ENCODE assay signal across 20 cellular contexts in genomic region chr3:169243579-169243978, GRCh38.
DNase-seq lines count a peak whose midpoint lies in the region; ATAC-seq, FAIRE-seq and TF ChIP-seq lines count a peak whose summit lies in the region.
"Had no signal": no experiment of that assay in that cellular context is flagged by ENCODE, and none has a peak within 500 bp of the region (broad histone marks: within the 10 kb centered on the region; RNA-seq: fewer than 3 reads in every experiment).

No MANE protein-coding gene starts in this region.

- no TSS peak for BruUV-seq in A673 (replicated peaks; lab: Mats Ljungman, UMichigan)

- DNase-seq in A673 (ENCODE audit: low spot score) (no peak), kidney (no peak), osteocyte (ENCODE audit: extremely low spot score, unreplicated experiment) (no peak), A172 (ENCODE audit: low spot score) (no peak), SJCRH30 (no peak), RCC 7860 (ENCODE audit: low spot score) (no peak)
- DNase-seq: CD4-positive, alpha-beta memory T cell; NCI-H1048; NCI-H146; NCI-H2081 treated with DMSO at 0.1 percent for 48 hours; NCI-H226; NCI-H526; NK-92 treated with Interleukin-12 subunit alpha and Interleukin-12 subunit beta, amount 100 ng/mL, for 24 hours had no signal

- CTCF ChIA-PET in A673 (lab: Charles Lee) = interaction anchor here (0.6 kb wide), 1 partner anchor 11 kb away, joined by 3 read pairs; no protein-coding TSS in a partner anchor

- ATAC-seq in GM21367 (IDR thresholded peaks at IDR 0.05; ENCODE audit: unreplicated experiment) = no peak

- no peaks in the 10 kb centered on the region for H3K36me3 ChIP-seq in A673 (ENCODE audit: insufficient read depth, low read length, poor library complexity, severe bottlenecking)
- H3K36me3 ChIP-seq in HUES48 (ENCODE audit: control insufficient read depth, insufficient read depth, low read length) = no peaks in the 10 kb centered on the region
- H3K36me3 ChIP-seq in kidney (ENCODE audit: control insufficient read depth in 1 of 2, insufficient read depth in 2 of 2, low read length in 2 of 2) = no peaks in the 10 kb centered on the region
- no peaks in the 10 kb centered on the region for H3K36me3 ChIP-seq in SJCRH30
- H3K36me3 ChIP-seq: BE2C, HAP-1 had no signal

- POLR2A ChIA-PET in A673 (lab: Charles Lee; ENCODE audit: low non-redundant PET) = no interaction called here

- H3K4me3 ChIP-seq in A673 (ENCODE audit: low read depth, low read length, poor library complexity, severe bottlenecking) = peak overlapping the region; percentile 40
- no peak overlapping the region for H3K4me3 ChIP-seq in HUES48 (ENCODE audit: low read depth, low read length)
- no peak overlapping the region for H3K4me3 ChIP-seq in kidney (ENCODE audit: low read length in 2 of 2)
- H3K4me3 ChIP-seq in SJCRH30 = no peak overlapping the region
- H3K4me3 ChIP-seq: HAP-1, K562 had no signal

- H3K27ac ChIP-seq in A673 (ENCODE audit: low read depth, low read length, poor library complexity, severe bottlenecking) (peak overlapping the region; percentile 64), HUES48 (ENCODE audit: low read depth, low read length) (no peak overlapping the region), kidney (ENCODE audit: low read depth in 2 of 2, low read length in 2 of 2) (peak overlapping the region; percentile 47 to 82), SJCRH30 (no peak overlapping the region)
- H3K27ac ChIP-seq: RWPE1 had no signal

- H3K27me3 Mint-ChIP-seq in osteocyte (ENCODE audit: unreplicated experiment) = no peaks in the 10 kb centered on the region

- FAIRE-seq in kidney (lab: Jason Lieb, UNC) (no peak), RCC 7860 (lab: Jason Lieb, UNC) (no peak)
- FAIRE-seq: D721Med, K562 had no signal

- no peak for TF ChIP-seq CTCF in A673 (conservative IDR thresholded peaks at IDR 0.05; ENCODE audit: low read depth, low read length)
- no peak for TF ChIP-seq CTCF in kidney (IDR thresholded peaks at IDR 0.05; ENCODE audit: borderline replicate concordance, extremely low read depth, insufficient read depth)
- TF ChIP-seq CTCF in osteocyte (IDR thresholded peaks at IDR 0.05) = no peak

- H3K4me1 ChIP-seq in A673 (ENCODE audit: insufficient read depth, low read length, poor library complexity, severe bottlenecking) (peaks cover 65% of the 10 kb centered on the region), HUES48 (ENCODE audit: control insufficient read depth, insufficient read depth, low read length) (peaks cover 53% of the 10 kb centered on the region), kidney (ENCODE audit: control insufficient read depth in 1 of 2, insufficient read depth in 1 of 2, low read depth in 1 of 2, low read length in 2 of 2) (peaks cover 10 to 13% of the 10 kb centered on the region in 2 donors), SJCRH30 (peaks cover 4% of the 10 kb centered on the region)

- no peaks in the 10 kb centered on the region for H3K36me3 Mint-ChIP-seq in osteocyte (ENCODE audit: unreplicated experiment)
- H3K36me3 Mint-ChIP-seq: CD4-positive, alpha-beta memory T cell had no signal

- no peaks in the 10 kb centered on the region for H3K9me3 ChIP-seq in A673 (ENCODE audit: low read depth, low read length, poor library complexity, severe bottlenecking)
- H3K9me3 ChIP-seq in HUES48 (ENCODE audit: control insufficient read depth, insufficient read depth, low read length) = no peaks in the 10 kb centered on the region
- H3K9me3 ChIP-seq in kidney (ENCODE audit: control insufficient read depth in 1 of 2, low read length in 2 of 2) = no peaks in the 10 kb centered on the region
- no peaks in the 10 kb centered on the region for H3K9me3 ChIP-seq in SJCRH30 (replicated peaks)
- H3K9me3 ChIP-seq: BE2C, HAP-1 had no signal

- H3K4me3 Mint-ChIP-seq in osteocyte (ENCODE audit: unreplicated experiment) = peak overlapping the region; percentile 37
- H3K4me3 Mint-ChIP-seq: CD4-positive, alpha-beta memory T cell had no signal

- H3K27me3 ChIP-seq in A673 (replicated peaks; ENCODE audit: insufficient read depth, low read depth, low read length, poor library complexity) (no peaks in the 10 kb centered on the region), HUES48 (ENCODE audit: control insufficient read depth, insufficient read depth, low read length) (no peaks in the 10 kb centered on the region), SJCRH30 (no peaks in the 10 kb centered on the region)
- H3K27me3 ChIP-seq: BE2C had no signal

- peak overlapping the region; percentile 4; the same call in 1 of the 2 replicates for H3K9ac ChIP-seq in HUES48 (ENCODE audit: low read depth, low read length)
- peak overlapping the region in 1 of 2 donors; percentile 72 for H3K9ac ChIP-seq in kidney (ENCODE audit: low read length in 2 of 2)

- no peaks in the 10 kb centered on the region for H3K9me3 Mint-ChIP-seq in osteocyte (ENCODE audit: unreplicated experiment)
- H3K9me3 Mint-ChIP-seq: CD4-positive, alpha-beta memory T cell had no signal

- H3K27ac Mint-ChIP-seq in osteocyte (ENCODE audit: unreplicated experiment) = peak overlapping the region; percentile 98
- H3K27ac Mint-ChIP-seq: CD4-positive, alpha-beta memory T cell had no signal

- peaks cover 48% of the 10 kb centered on the region for H3K4me1 Mint-ChIP-seq in osteocyte (ENCODE audit: unreplicated experiment)

- intact Hi-C loops in A673 (cut with micrococcal nuclease; ENCODE audit: unreplicated experiment) (loop anchor here (10.0 kb wide), 1 partner anchor 521 kb away; the partner anchor contains the start of genes ACTRT3 and TERC), kidney (cut with DNase I) (no loop called here)

Comparison
In these comparisons a context has a peak if more than half of its experiments do, and no peak if none do; other contexts are left out.
1. H3K27ac ChIP-seq: peak in A673 (single experiment) and kidney (2 of 2); none in HUES48 (single experiment) and SJCRH30 (single experiment).